In the genomic region with DNA sequence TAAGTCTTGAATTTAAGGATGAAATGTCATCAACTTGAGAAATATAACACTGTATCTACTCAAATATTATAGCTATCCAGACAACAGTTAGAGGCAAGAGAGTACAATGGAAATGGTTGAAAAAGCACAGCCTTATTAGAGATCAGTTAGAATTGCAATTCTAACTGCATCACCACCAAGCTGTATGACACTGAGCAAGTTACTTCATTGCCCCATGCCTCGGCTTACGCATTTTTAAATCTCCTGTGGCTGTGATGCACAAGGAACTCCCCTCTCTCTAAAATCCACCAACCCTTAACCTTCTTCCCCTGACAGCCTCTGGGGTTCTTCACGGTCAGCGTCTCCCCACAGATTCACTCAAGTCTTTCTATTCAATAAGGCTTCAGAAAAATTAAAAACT, we compare ENCODE assay signal across 15 cellular contexts.
DNase-seq lines count a peak whose midpoint lies in the region; ATAC-seq and TF ChIP-seq lines count a peak whose summit lies in the region.
"Had no signal": no experiment of that assay in that cellular context is flagged by ENCODE, and none has a peak within 500 bp of the region (broad histone marks: within the 10 kb centered on the region; RNA-seq: fewer than 3 reads in every experiment).

No MANE protein-coding gene starts in this region.

- H3K9ac ChIP-seq in HUES6 (ENCODE audit: low read length): no peak overlapping the region

- peak overlapping the region; percentile 88 for H3K27ac Mint-ChIP-seq in chondrocyte (ENCODE audit: unreplicated experiment)
- H3K27ac Mint-ChIP-seq in mesothelial cell of epicardium: peak overlapping the region; percentile 78
- H3K27ac Mint-ChIP-seq in stimulated activated naive B cell treated with anti-CD40 and anti-IgM and Interleukin-4, amounts not matched to agents 10 μg/mL and 1 μg/mL and 100 μg/mL, for 72 hours: peak overlapping the region; percentile 79
- H3K27ac Mint-ChIP-seq: activated naive CD8-positive, alpha-beta T cell treated with anti-CD3 and anti-CD28 coated beads for 36 hours had no signal

- H3K4me1 Mint-ChIP-seq in chondrocyte (ENCODE audit: low read depth): peaks cover 82% of the 10 kb centered on the region
- H3K4me1 Mint-ChIP-seq in mesothelial cell of epicardium: peaks cover 35% of the 10 kb centered on the region
- peaks cover 27 to 63% of the 10 kb centered on the region in 2 donors for H3K4me1 Mint-ChIP-seq in stimulated activated naive B cell treated with anti-CD40 and anti-IgM and Interleukin-4, amounts not matched to agents 10 μg/mL and 1 μg/mL and 100 μg/mL, for 72 hours

- H3K27me3 Mint-ChIP-seq in chondrocyte (ENCODE audit: low read depth) (no peaks in the 10 kb centered on the region), mesothelial cell of epicardium (ENCODE audit: low read depth) (no peaks in the 10 kb centered on the region)
- no peaks in the 10 kb centered on the region for H3K27me3 Mint-ChIP-seq in stimulated activated naive B cell treated with anti-CD40 and anti-IgM and Interleukin-4, amounts not matched to agents 10 μg/mL and 1 μg/mL and 100 μg/mL, for 72 hours
- H3K27me3 Mint-ChIP-seq: activated naive CD8-positive, alpha-beta T cell treated with anti-CD3 and anti-CD28 coated beads for 36 hours had no signal

- no peaks in the 10 kb centered on the region for H3K9me3 Mint-ChIP-seq in chondrocyte (ENCODE audit: low read depth)
- H3K9me3 Mint-ChIP-seq in mesothelial cell of epicardium: no peaks in the 10 kb centered on the region
- no peaks in the 10 kb centered on the region for H3K9me3 Mint-ChIP-seq in stimulated activated naive B cell treated with anti-CD40 and anti-IgM and Interleukin-4, amounts not matched to agents 10 μg/mL and 1 μg/mL and 100 μg/mL, for 72 hours
- H3K9me3 Mint-ChIP-seq: activated naive CD8-positive, alpha-beta T cell treated with anti-CD3 and anti-CD28 coated beads for 36 hours; activated T-cell treated with anti-CD3 and anti-CD28 coated beads, Interleukin-2, amount 50 U/mL, for 4 hours had no signal

- H3K36me3 Mint-ChIP-seq in chondrocyte (ENCODE audit: low read depth) (no peaks in the 10 kb centered on the region), mesothelial cell of epicardium (no peaks in the 10 kb centered on the region)
- H3K36me3 Mint-ChIP-seq in stimulated activated naive B cell treated with anti-CD40 and anti-IgM and Interleukin-4, amounts not matched to agents 10 μg/mL and 1 μg/mL and 100 μg/mL, for 72 hours: peaks cover 1 to 16% of the 10 kb centered on the region in 2 donors

- H3K27ac ChIP-seq in HUES6 (ENCODE audit: low read depth, low read length): 0 out of 2 replicates have a peak overlapping the region, but pooled peaks have one; percentile 25

- H3K4me1 ChIP-seq in HUES6 (ENCODE audit: control insufficient read depth, insufficient read depth, low read length): peaks cover 15% of the 10 kb centered on the region

- no peak overlapping the region for H3K4me3 ChIP-seq in HUES6 (ENCODE audit: low read depth, low read length)

- no peak for ATAC-seq in stimulated activated naive B cell treated with anti-CD40 and anti-IgM and Interleukin-4, amounts not matched to agents 10 μg/mL and 1 μg/mL and 100 μg/mL, for 72 hours (replicated peaks)
- no peak for ATAC-seq in GM18498 (IDR thresholded peaks at IDR 0.05; ENCODE audit: unreplicated experiment)
- ATAC-seq: activated T-cell treated with anti-CD3 and anti-CD28 coated beads, Interleukin-2, amount 50 U/mL, for 4 hours had no signal

- DNase-seq in chondrocyte (ENCODE audit: low spot score) (no peak), mesothelial cell of epicardium (ENCODE audit: low spot score in 2 of 2, unreplicated experiment in 2 of 2) (no peak), dermis blood vessel endothelial cell (no peak), NCI-H510A treated with DMSO at 0.1 percent for 48 hours (lab: John Stamatoyannopoulos, UW) (no peak)
- DNase-seq in stimulated activated naive B cell treated with anti-CD40 and anti-IgM and Interleukin-4, amounts not matched to agents 10 μg/mL and 1 μg/mL and 100 μg/mL, for 72 hours: no peak
- DNase-seq: activated naive CD8-positive, alpha-beta T cell treated with anti-CD3 and anti-CD28 coated beads for 36 hours; activated T-cell treated with anti-CD3 and anti-CD28 coated beads, Interleukin-2, amount 50 U/mL, for 4 hours; central memory CD4-positive, alpha-beta T cell; DMS79; head of caudate nucleus; kidney; NCI-H146; NCI-H446 treated with DMSO at 0.1 percent for 48 hours had no signal

- no peaks in the 10 kb centered on the region for H3K36me3 ChIP-seq in HUES6 (ENCODE audit: control insufficient read depth, insufficient read depth, low read length)

- H3K9me3 ChIP-seq in HUES6 (ENCODE audit: control insufficient read depth, insufficient read depth, low read depth, low read length): no peaks in the 10 kb centered on the region

- no peak overlapping the region for H3K4me3 Mint-ChIP-seq in chondrocyte (ENCODE audit: unreplicated experiment)
- H3K4me3 Mint-ChIP-seq in mesothelial cell of epicardium: no peak overlapping the region
- H3K4me3 Mint-ChIP-seq in stimulated activated naive B cell treated with anti-CD40 and anti-IgM and Interleukin-4, amounts not matched to agents 10 μg/mL and 1 μg/mL and 100 μg/mL, for 72 hours: no peak overlapping the region
- H3K4me3 Mint-ChIP-seq: activated naive CD8-positive, alpha-beta T cell treated with anti-CD3 and anti-CD28 coated beads for 36 hours; activated T-cell treated with anti-CD3 and anti-CD28 coated beads, Interleukin-2, amount 50 U/mL, for 4 hours had no signal

- no peaks in the 10 kb centered on the region for H3K27me3 ChIP-seq in HUES6 (ENCODE audit: control insufficient read depth, insufficient read depth, low read length)

- TF ChIP-seq CTCF in chondrocyte (IDR thresholded peaks at IDR 0.05) (no peak), mesothelial cell of epicardium (IDR thresholded peaks at IDR 0.05; ENCODE audit: unreplicated experiment) (no peak)
